1 cellular context compared by ENCODE assay signal in genomic region chr19:48997972-48998371, GRCh38.
TF ChIP-seq lines count a peak whose summit lies in the region.

No MANE protein-coding gene starts in this region.

TF ChIP-seq in IMR-90, 13 proteins besides CTCF, POLR2A, EP300 and RAD21:
- peak; percentile 29; the same call in 1 of the 2 replicates for TF ChIP-seq SMC3 (IDR thresholded peaks at IDR 0.05; ENCODE audit: low read depth, low read length)
- TF ChIP-seq MXI1 (IDR thresholded peaks at IDR 0.05; ENCODE audit: borderline replicate concordance, low read depth, low read length) = no peak
